ENCODE assay signal across 14 cellular contexts in the genomic region with DNA sequence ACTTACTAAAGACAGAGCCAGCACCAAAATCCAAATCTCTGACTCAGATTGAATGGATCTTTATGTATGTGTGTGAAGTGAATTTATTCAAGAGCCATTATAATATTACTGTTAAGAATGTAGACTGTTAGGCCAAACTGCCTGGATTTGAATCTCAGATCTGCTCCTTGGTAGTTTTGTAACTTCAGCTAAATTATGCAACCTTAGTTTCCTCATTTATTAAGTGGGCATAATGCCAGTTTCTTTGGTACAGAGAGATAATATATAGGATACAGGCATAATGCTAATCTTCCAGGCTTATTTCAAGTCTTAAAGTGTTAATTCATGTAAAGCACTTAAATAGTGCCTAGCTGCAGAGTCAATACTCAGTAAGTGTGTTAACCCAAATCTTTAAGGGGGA. TPM values are rescaled to one million over a fixed set of nuclear protein-coding genes. Genes with fewer than 3 reads are reported as not detected.
A peak's percentile ranks its signal among the peaks of the same experiment; 100 is the strongest.
DNase-seq lines count a peak whose midpoint lies in the region; ATAC-seq, FAIRE-seq and TF ChIP-seq lines count a peak whose summit lies in the region.
"Had no signal": no experiment of that assay in that cellular context is flagged by ENCODE, and none has a peak within 500 bp of the region (broad histone marks: within the 10 kb centered on the region; RNA-seq: fewer than 3 reads in every experiment).

No MANE protein-coding gene starts in this region.

- DNase-seq in SIG-M5 treated with dmso at 0.1 percent for 504 hours (lab: John Stamatoyannopoulos, UW; ENCODE audit: unreplicated experiment) (peak; percentile 38), SIG-M5 (lab: John Stamatoyannopoulos, UW) (no peak), SKM-1 (lab: John Stamatoyannopoulos, UW; ENCODE audit: unreplicated experiment) (peak; percentile 49), fibroblast of the aortic adventitia (ENCODE audit: low read depth) (peak; percentile 28), small intestine (peak; percentile 33), NAMALWA (ENCODE audit: low spot score) (no peak)
- DNase-seq: activated CD4-positive, alpha-beta T cell treated with anti-CD3 and anti-CD28 coated beads, Interleukin-2, amount 50 U/mL, for 1 hour; activated effector memory CD4-positive, alpha-beta T cell treated with anti-CD3 and anti-CD28 coated beads, Interleukin-2, amount 50 U/mL, for 16 hours; NCI-H1930; nephron progenitor cell; T-helper 17 cell had no signal

- no peak overlapping the region for H3K4me3 ChIP-seq in fibroblast of the aortic adventitia (ENCODE audit: low read depth, low read length)
- no peak overlapping the region for H3K4me3 ChIP-seq in small intestine (ENCODE audit: low read depth in 1 of 2, low read length in 2 of 2)

- no peak for FAIRE-seq in small intestine (lab: Jason Lieb, UNC)
- FAIRE-seq: A204.1 had no signal

- ATAC-seq in HG02678 (IDR thresholded peaks at IDR 0.05; ENCODE audit: unreplicated experiment) (no peak), GM19035 (IDR thresholded peaks at IDR 0.05; ENCODE audit: unreplicated experiment) (no peak)
- ATAC-seq: T-helper 17 cell had no signal

- H3K4me1 ChIP-seq in small intestine (ENCODE audit: control insufficient read depth in 2 of 2, insufficient read depth in 1 of 2, low read depth in 1 of 2, low read length in 1 of 2): peaks cover 0 to 2% of the 10 kb centered on the region in 2 donors

- no peak for TF ChIP-seq CTCF in fibroblast of the aortic adventitia (IDR thresholded peaks at IDR 0.05; ENCODE audit: insufficient read depth, low read length)

- H3K36me3 ChIP-seq in small intestine (ENCODE audit: control insufficient read depth in 2 of 2, insufficient read depth in 2 of 2, low read length in 2 of 2): peaks cover 0 to 3% of the 10 kb centered on the region in 2 donors

- H3K27ac ChIP-seq in small intestine (ENCODE audit: low read depth in 1 of 2, low read length in 1 of 2): no peak overlapping the region

- no peaks in the 10 kb centered on the region for H3K27me3 ChIP-seq in small intestine (ENCODE audit: control insufficient read depth in 2 of 2, insufficient read depth in 2 of 2, low read length in 2 of 2)

- no peaks in the 10 kb centered on the region for H3K9me3 ChIP-seq in small intestine (ENCODE audit: control insufficient read depth, low read depth)

RNA-seq across cellular contexts. Expression of gene CNEP1R1, which starts 12.8 kb away (rescaled TPM):
- 19.1 and 38.5 TPM in 2 replicates for total RNA-seq in fibroblast of the aortic adventitia (ENCODE audit: low replicate concordance)
- polyA plus RNA-seq in small intestine: 1 to 10 TPM; 6.8 to 7.6 (median 7.3) TPM

RNA-seq across cellular contexts. Expression of gene HEATR3, which starts 28.0 kb away (rescaled TPM):
- 14.8 and 18.8 TPM in 2 replicates for total RNA-seq in fibroblast of the aortic adventitia (ENCODE audit: low replicate concordance)
- 10 to 100 TPM; 11.9 to 14.3 (median 12.3) TPM for polyA plus RNA-seq in small intestine

Comparison
In these comparisons a context has a peak if more than half of its experiments do, and no peak if none do; other contexts are left out.
1. DNase-seq: peak in SIG-M5 treated with dmso at 0.1 percent for 504 hours (single experiment), SKM-1 (single experiment), fibroblast of the aortic adventitia (single experiment) and small intestine (single experiment); none in SIG-M5 (single experiment) and NAMALWA (single experiment).